8 cellular contexts compared by ENCODE assay signal in genomic region chr19:21021238-21021637, GRCh38. TPM values are rescaled to one million over a fixed set of nuclear protein-coding genes. Genes with fewer than 3 reads are reported as not detected.
A peak's percentile ranks its signal among the peaks of the same experiment; 100 is the strongest.
DNase-seq lines count a peak whose midpoint lies in the region; ATAC-seq, FAIRE-seq and TF ChIP-seq lines count a peak whose summit lies in the region.
"Not testable (repeated sequence)": the region's sequence is repeated elsewhere in the genome, so short reads cannot be mapped to it uniquely, and the experiment has no call there.

No MANE protein-coding gene starts in this region.

- not testable (repeated sequence) for FAIRE-seq in H1 (lab: Jason Lieb, UNC)

- peaks cover 41% of the 10 kb centered on the region for H3K4me1 Mint-ChIP-seq in activated naive CD8-positive, alpha-beta T cell treated with anti-CD3 and anti-CD28 coated beads for 36 hours
- peaks cover 36 to 38% of the 10 kb centered on the region in 2 donors for H3K4me1 Mint-ChIP-seq in natural killer cell treated with Interleukin-12 subunit alpha and Interleukin-12 subunit beta and Interleukin-15 and Interleukin-18, amount 100 ng/mL, for 72 hours (ENCODE audit: low read depth in 2 of 2)
- H3K4me1 Mint-ChIP-seq in stimulated activated naive CD8-positive, alpha-beta T cell treated with anti-CD3 and anti-CD28 coated beads, Interleukin-15, amount 100 ng/mL, for 72 hours: peaks cover 49% of the 10 kb centered on the region

- not testable (repeated sequence) for H3K18ac ChIP-seq in H1 (ENCODE audit: extremely low read depth, low read length)

- H4K8ac ChIP-seq in H1 (ENCODE audit: extremely low read depth, insufficient read depth, low read length): not testable (repeated sequence)

- H4K91ac ChIP-seq in H1 (replicated peaks; ENCODE audit: insufficient read length, low read length): not testable (repeated sequence)

- H3K4me3 ChIP-seq in BJ (ENCODE audit: low read depth, low read length) (peak overlapping the region; percentile 83), SJCRH30 (peak overlapping the region; percentile 86), H1 (ENCODE audit: extremely low read depth in 1 of 4, insufficient read depth in 2 of 4, low read depth in 3 of 4, low read length in 4 of 4) (peak overlapping the region; percentile 59 to 96 (median 90)), iPS-15b (ENCODE audit: low read depth, low read length) (peak overlapping the region; percentile 98)

- not testable (repeated sequence) for H3K4ac ChIP-seq in H1 (replicated peaks; ENCODE audit: insufficient read length, low read depth, low read length)

- peaks cover 0 to 27% of the 10 kb centered on the region in 2 experiments; a peak in 2 of 4 replicates for H3K79me2 ChIP-seq in H1 (ENCODE audit: control insufficient read depth in 1 of 2, insufficient read depth in 2 of 2, low read length in 2 of 2)

- H4K5ac ChIP-seq in H1 (ENCODE audit: insufficient read length, low read depth, low read length): not testable (repeated sequence)

- H3K4me2 ChIP-seq in H1 (ENCODE audit: insufficient read depth in 1 of 2, low read depth in 2 of 2, low read length in 2 of 2): peak overlapping the region; percentile 46 to 70

- not testable (repeated sequence) for H2BK5ac ChIP-seq in H1 (ENCODE audit: low read depth, low read length)

- not testable (repeated sequence) for H3K9me3 Mint-ChIP-seq in activated naive CD8-positive, alpha-beta T cell treated with anti-CD3 and anti-CD28 coated beads for 36 hours; natural killer cell treated with Interleukin-12 subunit alpha and Interleukin-12 subunit beta and Interleukin-15 and Interleukin-18, amount 100 ng/mL, for 72 hours; stimulated activated naive CD8-positive, alpha-beta T cell treated with anti-CD3 and anti-CD28 coated beads, Interleukin-15, amount 100 ng/mL, for 72 hours

- H3K4me1 ChIP-seq in SJCRH30; H1 (replicated peaks in 1 of 4; ENCODE audit: control insufficient read depth in 3 of 4, insufficient read depth in 4 of 4, low read length in 3 of 4); iPS-15b (ENCODE audit: control insufficient read depth, insufficient read depth, low read length): not testable (repeated sequence)

- H3K27me3 Mint-ChIP-seq in activated naive CD8-positive, alpha-beta T cell treated with anti-CD3 and anti-CD28 coated beads for 36 hours; natural killer cell treated with Interleukin-12 subunit alpha and Interleukin-12 subunit beta and Interleukin-15 and Interleukin-18, amount 100 ng/mL, for 72 hours; stimulated activated naive CD8-positive, alpha-beta T cell treated with anti-CD3 and anti-CD28 coated beads, Interleukin-15, amount 100 ng/mL, for 72 hours: not testable (repeated sequence)

- H2BK12ac ChIP-seq in H1 (ENCODE audit: low read depth, low read length): not testable (repeated sequence)

- not testable (repeated sequence) for H3K23me2 ChIP-seq in H1 (ENCODE audit: low read depth, low read length)

- not testable (repeated sequence) for H4K20me1 ChIP-seq in H1 (replicated peaks in 1 of 2; ENCODE audit: control insufficient read depth in 1 of 2, insufficient read depth in 2 of 2, low read length in 2 of 2)

- POLR2A ChIA-PET in BJ (lab: Charles Lee): not testable (repeated sequence)
- POLR2A ChIA-PET in H1 (lab: Charles Lee; ENCODE audit: partially characterized antibody): interaction anchor here (0.8 to 2.0 kb wide), 5 partner anchors 10 to 762 kb away, joined by 3 to 13 read pairs (median 4); partner anchors contain the start of gene ZNF714

- not testable (repeated sequence) for H2AK5ac ChIP-seq in H1 (ENCODE audit: low read depth, low read length)

- H3K14ac ChIP-seq in H1 (ENCODE audit: insufficient read length): not testable (repeated sequence)

- not testable (repeated sequence) for H2BK20ac ChIP-seq in H1 (ENCODE audit: low read length)

- not testable (repeated sequence) for H3K27me3 ChIP-seq in BJ (ENCODE audit: control insufficient read depth, insufficient read depth, low read length); SJCRH30; H1 (replicated peaks in 1 of 4; ENCODE audit: control insufficient read depth in 3 of 4, extremely low read depth in 1 of 4, insufficient read depth in 3 of 4, low read length in 3 of 4); iPS-15b (ENCODE audit: control insufficient read depth, insufficient read depth, low read length)

- not testable (repeated sequence) for H2AFZ ChIP-seq in H1 (ENCODE audit: low read length)

- peak; percentile 13 for ATAC-seq in HG02884 (IDR thresholded peaks at IDR 0.05; ENCODE audit: unreplicated experiment)
- not testable (repeated sequence) for ATAC-seq in natural killer cell treated with Interleukin-12 subunit alpha and Interleukin-12 subunit beta and Interleukin-15 and Interleukin-18, amount 100 ng/mL, for 72 hours; stimulated activated naive CD8-positive, alpha-beta T cell treated with anti-CD3 and anti-CD28 coated beads, Interleukin-15, amount 100 ng/mL, for 72 hours

- WGBS in H1 (ENCODE audit: extremely low coverage in 1 of 2, insufficient coverage in 1 of 2, insufficient read length in 1 of 2, insufficient replicate concordance in 2 of 2, low coverage in 1 of 2, low lambda C conversion rate in 2 of 2, missing lambda C conversion rate in 1 of 2), 2 experiments: 36% methylated on average over 11 of the region's 11 CpGs; no CpG with 5 or more reads in 1 of the 2 experiments

- not testable (repeated sequence) for H3K36me3 ChIP-seq in BJ (ENCODE audit: control insufficient read depth, insufficient read depth, low read length); iPS-15b (ENCODE audit: control insufficient read depth, insufficient read depth, low read length)
- H3K36me3 ChIP-seq in SJCRH30 (peaks cover 42% of the 10 kb centered on the region), H1 (ENCODE audit: control insufficient read depth in 2 of 4, insufficient read depth in 4 of 4, low read length in 3 of 4) (peaks cover 0 to 20% (median 5%) of the 10 kb centered on the region in 4 experiments; a peak in 4 of 8 replicates)

- not testable (repeated sequence) for H3K9me3 ChIP-seq in SJCRH30 (replicated peaks); H1 (ENCODE audit: insufficient read depth in 2 of 2, low read depth in 1 of 2, low read length in 1 of 2); iPS-15b (ENCODE audit: control insufficient read depth, insufficient read depth, low read length)

- not testable (repeated sequence) for TF ChIP-seq EP300 in H1 (IDR thresholded peaks at IDR 0.05; ENCODE audit: borderline replicate concordance in 1 of 2, low read depth in 2 of 2, low read length in 2 of 2)

- peak overlapping the region; percentile 96 for H3K27ac ChIP-seq in SJCRH30
- not testable (repeated sequence) for H3K27ac ChIP-seq in H1 (ENCODE audit: low read depth, low read length)

- DNase-seq in BJ (ENCODE audit: low read depth); SJCRH30; activated naive CD8-positive, alpha-beta T cell treated with anti-CD3 and anti-CD28 coated beads for 36 hours; H1 (ENCODE audit: low read depth in 1 of 2, low spot score in 2 of 2); natural killer cell treated with Interleukin-12 subunit alpha and Interleukin-12 subunit beta and Interleukin-15 and Interleukin-18, amount 100 ng/mL, for 72 hours (ENCODE audit: low spot score): not testable (repeated sequence)
- peak; percentile 7 to 19 for DNase-seq in stimulated activated naive CD8-positive, alpha-beta T cell treated with anti-CD3 and anti-CD28 coated beads, Interleukin-15, amount 100 ng/mL, for 72 hours

- H3K9ac ChIP-seq in H1 (replicated peaks in 1 of 4; ENCODE audit: extremely low read depth in 1 of 4, low read depth in 3 of 4, low read length in 3 of 4) (peak overlapping the region; percentile 43 to 78 (median 72)), iPS-15b (ENCODE audit: low read depth, low read length) (peak overlapping the region; percentile 83)

- CTCF ChIA-PET in BJ (lab: Yijun Ruan, JAX): interaction anchor here (0.6 kb wide), 2 partner anchors 49 to 869 kb away, joined by 3 read pairs; no protein-coding TSS in a partner anchor
- CTCF ChIA-PET in H1 (lab: Charles Lee; ENCODE audit: partially characterized antibody): not testable (repeated sequence)

- H3K79me1 ChIP-seq in H1 (ENCODE audit: low read depth, low read length): not testable (repeated sequence)

- peak overlapping the region; percentile 100 for H3K4me3 Mint-ChIP-seq in activated naive CD8-positive, alpha-beta T cell treated with anti-CD3 and anti-CD28 coated beads for 36 hours
- H3K4me3 Mint-ChIP-seq in natural killer cell treated with Interleukin-12 subunit alpha and Interleukin-12 subunit beta and Interleukin-15 and Interleukin-18, amount 100 ng/mL, for 72 hours: peak overlapping the region; percentile 99
- H3K4me3 Mint-ChIP-seq in stimulated activated naive CD8-positive, alpha-beta T cell treated with anti-CD3 and anti-CD28 coated beads, Interleukin-15, amount 100 ng/mL, for 72 hours: peak overlapping the region; percentile 100

- H3K27ac Mint-ChIP-seq in activated naive CD8-positive, alpha-beta T cell treated with anti-CD3 and anti-CD28 coated beads for 36 hours: peak overlapping the region; percentile 100
- peak overlapping the region; percentile 100 for H3K27ac Mint-ChIP-seq in natural killer cell treated with Interleukin-12 subunit alpha and Interleukin-12 subunit beta and Interleukin-15 and Interleukin-18, amount 100 ng/mL, for 72 hours
- H3K27ac Mint-ChIP-seq in stimulated activated naive CD8-positive, alpha-beta T cell treated with anti-CD3 and anti-CD28 coated beads, Interleukin-15, amount 100 ng/mL, for 72 hours: peak overlapping the region; percentile 100

- not testable (repeated sequence) for TF ChIP-seq RAD21 in H1 (IDR thresholded peaks at IDR 0.05 in 1 of 2, conservative IDR thresholded peaks at IDR 0.05 in 1 of 2; ENCODE audit: low read depth in 2 of 2, low read length in 2 of 2)

- not testable (repeated sequence) for H2BK15ac ChIP-seq in H1 (ENCODE audit: low read length)

- H3K56ac ChIP-seq in H1 (replicated peaks; ENCODE audit: insufficient read length, low read depth, low read length): not testable (repeated sequence)

- H2BK120ac ChIP-seq in H1 (replicated peaks; ENCODE audit: low read depth, low read length): not testable (repeated sequence)

- not testable (repeated sequence) for H3K23ac ChIP-seq in H1 (ENCODE audit: insufficient read length)

- TF ChIP-seq POLR2A in H1 (IDR thresholded peaks at IDR 0.05; ENCODE audit: control extremely low read depth in 1 of 2, low read depth in 2 of 2, low read length in 2 of 2): not testable (repeated sequence)

- not testable (repeated sequence) for TF ChIP-seq CTCF in BJ (IDR thresholded peaks at IDR 0.05; ENCODE audit: insufficient read depth, low read depth, low read length); H1 (IDR thresholded peaks at IDR 0.05; ENCODE audit: control extremely low read depth in 1 of 3, insufficient read depth in 1 of 3, low read depth in 1 of 3, low read length in 3 of 3)

- H3K36me3 Mint-ChIP-seq in activated naive CD8-positive, alpha-beta T cell treated with anti-CD3 and anti-CD28 coated beads for 36 hours: peaks cover 46% of the 10 kb centered on the region
- peaks cover 22% of the 10 kb centered on the region for H3K36me3 Mint-ChIP-seq in natural killer cell treated with Interleukin-12 subunit alpha and Interleukin-12 subunit beta and Interleukin-15 and Interleukin-18, amount 100 ng/mL, for 72 hours

RNA-seq across cellular contexts. Expression of gene ZNF430, which starts 0.8 kb away (rescaled TPM):
- polyA plus RNA-seq in BJ (2011; rRNA removed): 5.3 and 5.9 TPM in 2 replicates
- 7.2 TPM in 2 replicates for polyA minus RNA-seq in BJ (2011; rRNA and poly(A)+ RNA removed)
- 17.4 and 20.8 TPM in 2 replicates for total RNA-seq in SJCRH30 (2014; rRNA removed; shearing (Covaris generic))
- total RNA-seq in activated naive CD8-positive, alpha-beta T cell treated with anti-CD3 and anti-CD28 coated beads for 36 hours: 10 to 100 TPM; 18.7 to 21.2 TPM
- total RNA-seq in H1 (2021; fragmentation: NEBNext Ultra II Directional; extraction: Animal tissue kit (Norgen Biotek cat#: 25700)): 10.1 and 16.1 TPM in 2 replicates
- polyA plus RNA-seq in H1 (2011; rRNA removed): 4.1 and 5.1 TPM in 2 replicates
- 7.1 TPM for polyA plus RNA-seq in H1 (2011; cell fraction: cytosol; rRNA removed)
- 5.2 TPM for polyA plus RNA-seq in H1 (2011; cell fraction: nucleus; rRNA removed)
- 5.4 to 8.0 TPM (median 6.4 TPM) in 4 replicates for polyA plus RNA-seq in H1 (2012, experiment 1 of 2)
- 0.30 TPM for polyA plus RNA-seq in H1 (2012, experiment 2 of 2)
- 10.9 TPM for polyA plus RNA-seq in H1 (2013, experiment 1 of 2)
- 10.5 TPM for polyA plus RNA-seq in H1 (2013, experiment 2 of 2)
- 13.0 and 15.9 TPM in 2 replicates for polyA minus RNA-seq in H1 (2011; rRNA and poly(A)+ RNA removed)
- 9.0 TPM for polyA minus RNA-seq in H1 (2011; cell fraction: cytosol; rRNA and poly(A)+ RNA removed)
- 33.6 TPM for polyA minus RNA-seq in H1 (2011; cell fraction: nucleus; rRNA and poly(A)+ RNA removed)
- total RNA-seq in natural killer cell treated with Interleukin-12 subunit alpha and Interleukin-12 subunit beta and Interleukin-15 and Interleukin-18, amount 100 ng/mL, for 72 hours: 10 to 100 TPM; 27.2 to 40.2 TPM
